In the genomic region with DNA sequence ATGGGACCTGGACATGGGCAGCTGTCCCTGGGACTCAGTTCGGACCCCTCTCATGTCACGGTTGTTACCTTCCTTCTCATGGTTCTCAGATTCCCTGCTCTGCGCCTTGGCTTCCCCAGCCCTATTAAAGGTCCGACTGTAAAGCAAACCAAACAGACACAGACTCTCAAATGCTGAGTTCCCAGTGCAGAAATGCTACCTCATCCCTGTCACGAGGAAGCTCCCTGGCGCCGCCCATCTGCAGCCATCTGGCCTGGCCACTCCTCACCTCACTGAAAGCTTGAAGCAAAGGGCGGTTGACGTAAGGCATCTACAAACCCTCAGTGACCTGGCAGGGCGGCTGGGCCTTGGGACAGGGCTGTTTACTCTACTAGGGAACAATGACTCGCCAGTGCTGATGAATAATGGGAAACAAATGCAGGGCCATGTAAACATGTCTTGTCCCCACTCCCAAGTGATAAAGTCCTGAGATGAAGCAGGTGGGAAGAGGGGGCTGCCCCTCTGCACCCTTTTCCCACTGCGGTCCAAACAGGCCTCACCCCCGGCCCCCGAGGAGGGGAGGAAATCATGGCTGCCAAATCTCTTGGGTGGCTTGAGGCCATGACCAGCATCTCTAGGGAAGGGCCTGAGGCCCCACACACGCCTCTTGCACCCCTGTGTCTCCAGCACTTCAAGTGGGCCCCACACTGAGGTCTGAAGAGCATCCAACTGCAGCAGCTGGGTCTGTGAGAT, we compare ENCODE assay signal across 1 cellular context.
TF ChIP-seq lines count a peak whose summit lies in the region.

No MANE protein-coding gene starts in this region.

TF ChIP-seq in HepG2, 621 proteins besides CTCF, POLR2A, EP300 and RAD21 (continued from another document):
- TF ChIP-seq, protein P1, sequence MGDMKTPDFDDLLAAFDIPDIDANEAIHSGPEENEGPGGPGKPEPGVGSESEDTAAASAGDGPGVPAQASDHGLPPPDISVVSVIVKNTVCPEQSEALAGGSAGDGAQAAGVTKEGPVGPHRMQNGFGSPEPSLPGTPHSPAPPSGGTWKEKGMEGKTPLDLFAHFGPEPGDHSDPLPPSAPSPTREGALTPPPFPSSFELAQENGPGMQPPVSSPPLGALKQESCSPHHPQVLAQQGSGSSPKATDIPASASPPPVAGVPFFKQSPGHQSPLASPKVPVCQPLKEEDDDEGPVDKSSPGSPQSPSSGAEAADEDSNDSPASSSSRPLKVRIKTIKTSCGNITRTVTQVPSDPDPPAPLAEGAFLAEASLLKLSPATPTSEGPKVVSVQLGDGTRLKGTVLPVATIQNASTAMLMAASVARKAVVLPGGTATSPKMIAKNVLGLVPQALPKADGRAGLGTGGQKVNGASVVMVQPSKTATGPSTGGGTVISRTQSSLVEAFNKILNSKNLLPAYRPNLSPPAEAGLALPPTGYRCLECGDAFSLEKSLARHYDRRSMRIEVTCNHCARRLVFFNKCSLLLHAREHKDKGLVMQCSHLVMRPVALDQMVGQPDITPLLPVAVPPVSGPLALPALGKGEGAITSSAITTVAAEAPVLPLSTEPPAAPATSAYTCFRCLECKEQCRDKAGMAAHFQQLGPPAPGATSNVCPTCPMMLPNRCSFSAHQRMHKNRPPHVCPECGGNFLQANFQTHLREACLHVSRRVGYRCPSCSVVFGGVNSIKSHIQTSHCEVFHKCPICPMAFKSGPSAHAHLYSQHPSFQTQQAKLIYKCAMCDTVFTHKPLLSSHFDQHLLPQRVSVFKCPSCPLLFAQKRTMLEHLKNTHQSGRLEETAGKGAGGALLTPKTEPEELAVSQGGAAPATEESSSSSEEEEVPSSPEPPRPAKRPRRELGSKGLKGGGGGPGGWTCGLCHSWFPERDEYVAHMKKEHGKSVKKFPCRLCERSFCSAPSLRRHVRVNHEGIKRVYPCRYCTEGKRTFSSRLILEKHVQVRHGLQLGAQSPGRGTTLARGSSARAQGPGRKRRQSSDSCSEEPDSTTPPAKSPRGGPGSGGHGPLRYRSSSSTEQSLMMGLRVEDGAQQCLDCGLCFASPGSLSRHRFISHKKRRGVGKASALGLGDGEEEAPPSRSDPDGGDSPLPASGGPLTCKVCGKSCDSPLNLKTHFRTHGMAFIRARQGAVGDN (CRISPR knock-in tag; IDR thresholded peaks at IDR 0.05), result peak; percentile 15; the same call in 1 of the 2 replicates
- TF ChIP-seq FOXO1 (CRISPR knock-in tag; IDR thresholded peaks at IDR 0.05) (peak; percentile 43; the same call in 1 of the 2 replicates), FLYWCH1 (CRISPR knock-in tag; IDR thresholded peaks at IDR 0.05) (no peak), JUNB (CRISPR knock-in tag; IDR thresholded peaks at IDR 0.05; ENCODE audit: borderline replicate concordance) (no peak), THAP11 (CRISPR knock-in tag; IDR thresholded peaks at IDR 0.05) (peak; percentile 17; the same call in 1 of the 2 replicates), RARA (CRISPR knock-in tag; IDR thresholded peaks at IDR 0.05) (peak; percentile 67), FOXA3 (CRISPR knock-in tag; IDR thresholded peaks at IDR 0.05) (peak; percentile 84), CREB1 (IDR thresholded peaks at IDR 0.05) (0 out of 2 replicates have a peak, but pooled peaks have one; percentile 33), CREB1 (CRISPR knock-in tag; IDR thresholded peaks at IDR 0.05) (no peak; the same call in 1 of the 2 replicates), FOXK2 (IDR thresholded peaks at IDR 0.05) (peak; percentile 53; the same call in 1 of the 2 replicates), PHF21A (CRISPR knock-in tag; IDR thresholded peaks at IDR 0.05) (0 out of 2 replicates have a peak, but pooled peaks have one; percentile 36), ZNF737 (CRISPR knock-in tag; IDR thresholded peaks at IDR 0.05; ENCODE audit: borderline replicate concordance) (no peak), MAFK (conservative IDR thresholded peaks at IDR 0.05 in 1 of 2, IDR thresholded peaks at IDR 0.05 in 1 of 2; ENCODE audit: low read length in 2 of 2) (0 out of 4 replicates have a peak, but pooled peaks of 1 of the 2 experiments have one; percentile 1), FOXK1 (CRISPR knock-in tag; IDR thresholded peaks at IDR 0.05; ENCODE audit: borderline replicate concordance, low read depth) (peak; percentile 60; the same call in 1 of the 2 replicates)
- TF ChIP-seq, protein P2, sequence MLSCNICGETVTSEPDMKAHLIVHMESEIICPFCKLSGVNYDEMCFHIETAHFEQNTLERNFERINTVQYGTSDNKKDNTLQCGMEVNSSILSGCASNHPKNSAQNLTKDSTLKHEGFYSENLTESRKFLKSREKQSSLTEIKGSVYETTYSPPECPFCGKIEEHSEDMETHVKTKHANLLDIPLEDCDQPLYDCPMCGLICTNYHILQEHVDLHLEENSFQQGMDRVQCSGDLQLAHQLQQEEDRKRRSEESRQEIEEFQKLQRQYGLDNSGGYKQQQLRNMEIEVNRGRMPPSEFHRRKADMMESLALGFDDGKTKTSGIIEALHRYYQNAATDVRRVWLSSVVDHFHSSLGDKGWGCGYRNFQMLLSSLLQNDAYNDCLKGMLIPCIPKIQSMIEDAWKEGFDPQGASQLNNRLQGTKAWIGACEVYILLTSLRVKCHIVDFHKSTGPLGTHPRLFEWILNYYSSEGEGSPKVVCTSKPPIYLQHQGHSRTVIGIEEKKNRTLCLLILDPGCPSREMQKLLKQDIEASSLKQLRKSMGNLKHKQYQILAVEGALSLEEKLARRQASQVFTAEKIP (CRISPR knock-in tag; IDR thresholded peaks at IDR 0.05; ENCODE audit: borderline replicate concordance), result no peak
- TF ChIP-seq, protein P3, sequence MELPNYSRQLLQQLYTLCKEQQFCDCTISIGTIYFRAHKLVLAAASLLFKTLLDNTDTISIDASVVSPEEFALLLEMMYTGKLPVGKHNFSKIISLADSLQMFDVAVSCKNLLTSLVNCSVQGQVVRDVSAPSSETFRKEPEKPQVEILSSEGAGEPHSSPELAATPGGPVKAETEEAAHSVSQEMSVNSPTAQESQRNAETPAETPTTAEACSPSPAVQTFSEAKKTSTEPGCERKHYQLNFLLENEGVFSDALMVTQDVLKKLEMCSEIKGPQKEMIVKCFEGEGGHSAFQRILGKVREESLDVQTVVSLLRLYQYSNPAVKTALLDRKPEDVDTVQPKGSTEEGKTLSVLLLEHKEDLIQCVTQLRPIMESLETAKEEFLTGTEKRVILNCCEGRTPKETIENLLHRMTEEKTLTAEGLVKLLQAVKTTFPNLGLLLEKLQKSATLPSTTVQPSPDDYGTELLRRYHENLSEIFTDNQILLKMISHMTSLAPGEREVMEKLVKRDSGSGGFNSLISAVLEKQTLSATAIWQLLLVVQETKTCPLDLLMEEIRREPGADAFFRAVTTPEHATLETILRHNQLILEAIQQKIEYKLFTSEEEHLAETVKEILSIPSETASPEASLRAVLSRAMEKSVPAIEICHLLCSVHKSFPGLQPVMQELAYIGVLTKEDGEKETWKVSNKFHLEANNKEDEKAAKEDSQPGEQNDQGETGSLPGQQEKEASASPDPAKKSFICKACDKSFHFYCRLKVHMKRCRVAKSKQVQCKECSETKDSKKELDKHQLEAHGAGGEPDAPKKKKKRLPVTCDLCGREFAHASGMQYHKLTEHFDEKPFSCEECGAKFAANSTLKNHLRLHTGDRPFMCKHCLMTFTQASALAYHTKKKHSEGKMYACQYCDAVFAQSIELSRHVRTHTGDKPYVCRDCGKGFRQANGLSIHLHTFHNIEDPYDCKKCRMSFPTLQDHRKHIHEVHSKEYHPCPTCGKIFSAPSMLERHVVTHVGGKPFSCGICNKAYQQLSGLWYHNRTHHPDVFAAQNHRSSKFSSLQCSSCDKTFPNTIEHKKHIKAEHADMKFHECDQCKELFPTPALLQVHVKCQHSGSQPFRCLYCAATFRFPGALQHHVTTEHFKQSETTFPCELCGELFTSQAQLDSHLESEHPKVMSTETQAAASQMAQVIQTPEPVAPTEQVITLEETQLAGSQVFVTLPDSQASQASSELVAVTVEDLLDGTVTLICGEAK (IDR thresholded peaks at IDR 0.05), result no peak
- TF ChIP-seq, protein P3 (CRISPR knock-in tag; IDR thresholded peaks at IDR 0.05), result 0 out of 2 replicates have a peak, but pooled peaks have one; percentile 33
- TF ChIP-seq, protein P4, sequence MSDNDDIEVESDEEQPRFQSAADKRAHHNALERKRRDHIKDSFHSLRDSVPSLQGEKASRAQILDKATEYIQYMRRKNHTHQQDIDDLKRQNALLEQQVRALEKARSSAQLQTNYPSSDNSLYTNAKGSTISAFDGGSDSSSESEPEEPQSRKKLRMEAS (IDR thresholded peaks at IDR 0.05), result 0 out of 2 replicates have a peak, but pooled peaks have one; percentile 19
- TF ChIP-seq, protein P5, sequence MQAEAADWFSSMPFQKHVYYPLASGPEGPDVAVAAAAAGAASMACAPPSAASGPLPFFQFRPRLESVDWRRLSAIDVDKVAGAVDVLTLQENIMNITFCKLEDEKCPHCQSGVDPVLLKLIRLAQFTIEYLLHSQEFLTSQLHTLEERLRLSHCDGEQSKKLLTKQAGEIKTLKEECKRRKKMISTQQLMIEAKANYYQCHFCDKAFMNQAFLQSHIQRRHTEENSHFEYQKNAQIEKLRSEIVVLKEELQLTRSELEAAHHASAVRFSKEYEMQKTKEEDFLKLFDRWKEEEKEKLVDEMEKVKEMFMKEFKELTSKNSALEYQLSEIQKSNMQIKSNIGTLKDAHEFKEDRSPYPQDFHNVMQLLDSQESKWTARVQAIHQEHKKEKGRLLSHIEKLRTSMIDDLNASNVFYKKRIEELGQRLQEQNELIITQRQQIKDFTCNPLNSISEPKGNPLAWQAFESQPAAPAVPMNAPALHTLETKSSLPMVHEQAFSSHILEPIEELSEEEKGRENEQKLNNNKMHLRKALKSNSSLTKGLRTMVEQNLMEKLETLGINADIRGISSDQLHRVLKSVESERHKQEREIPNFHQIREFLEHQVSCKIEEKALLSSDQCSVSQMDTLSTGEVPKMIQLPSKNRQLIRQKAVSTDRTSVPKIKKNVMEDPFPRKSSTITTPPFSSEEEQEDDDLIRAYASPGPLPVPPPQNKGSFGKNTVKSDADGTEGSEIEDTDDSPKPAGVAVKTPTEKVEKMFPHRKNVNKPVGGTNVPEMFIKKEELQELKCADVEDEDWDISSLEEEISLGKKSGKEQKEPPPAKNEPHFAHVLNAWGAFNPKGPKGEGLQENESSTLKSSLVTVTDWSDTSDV (CRISPR knock-in tag; IDR thresholded peaks at IDR 0.05), result no peak
- TF ChIP-seq, protein P6, sequence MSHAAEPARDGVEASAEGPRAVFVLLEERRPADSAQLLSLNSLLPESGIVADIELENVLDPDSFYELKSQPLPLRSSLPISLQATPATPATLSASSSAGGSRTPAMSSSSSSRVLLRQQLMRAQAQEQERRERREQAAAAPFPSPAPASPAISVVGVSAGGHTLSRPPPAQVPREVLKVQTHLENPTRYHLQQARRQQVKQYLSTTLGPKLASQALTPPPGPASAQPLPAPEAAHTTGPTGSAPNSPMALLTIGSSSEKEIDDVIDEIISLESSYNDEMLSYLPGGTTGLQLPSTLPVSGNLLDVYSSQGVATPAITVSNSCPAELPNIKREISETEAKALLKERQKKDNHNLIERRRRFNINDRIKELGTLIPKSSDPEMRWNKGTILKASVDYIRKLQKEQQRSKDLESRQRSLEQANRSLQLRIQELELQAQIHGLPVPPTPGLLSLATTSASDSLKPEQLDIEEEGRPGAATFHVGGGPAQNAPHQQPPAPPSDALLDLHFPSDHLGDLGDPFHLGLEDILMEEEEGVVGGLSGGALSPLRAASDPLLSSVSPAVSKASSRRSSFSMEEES (CRISPR knock-in tag; IDR thresholded peaks at IDR 0.05), result peak; percentile 88
